Comparison of ENCODE assay signal across 8 cellular contexts in genomic region chr2:218229851-218230250, GRCh38. TPM values are rescaled to one million over a fixed set of nuclear protein-coding genes. Genes with fewer than 3 reads are reported as not detected.
A peak's percentile ranks its signal among the peaks of the same experiment; 100 is the strongest.
DNase-seq lines count a peak whose midpoint lies in the region; ATAC-seq and TF ChIP-seq lines count a peak whose summit lies in the region.

No MANE protein-coding gene starts in this region.

- no peak for TF ChIP-seq POLR2A in gastrocnemius medialis (IDR thresholded peaks at IDR 0.05)

- intact Hi-C loops in PC-9 (cut with micrococcal nuclease; ENCODE audit: unreplicated experiment): loop anchor here (2.0 kb wide), 1 partner anchor 69 kb away; no protein-coding TSS in a partner anchor
- intact Hi-C loops in dendritic cell treated with granulocyte-macrophage colony-stimulating factor and Interleukin-4, amounts not matched to agents 40 ng/mL and 50 ng/mL, for 4 days (cut with micrococcal nuclease): loop anchor here (1.0 kb wide), 1 partner anchor 12 kb away; no protein-coding TSS in a partner anchor
- intact Hi-C loops in gastrocnemius medialis (cut with DNase I; ENCODE audit: low total_unique reads): no loop called here

- H3K4me1 ChIP-seq in PC-9 (replicated peaks; ENCODE audit: insufficient read depth): peaks cover 32% of the 10 kb centered on the region
- H3K4me1 ChIP-seq in gastrocnemius medialis: peaks cover 15 to 21% of the 10 kb centered on the region in 2 donors

- no peaks in the 10 kb centered on the region for H3K9me2 ChIP-seq in PC-9 (ENCODE audit: insufficient read depth)

- CTCF ChIA-PET in PC-9 (lab: Charles Lee): interaction anchor here (0.6 to 1.0 kb wide), 2 partner anchors 27 to 42 kb away, joined by 4 to 5 read pairs; no protein-coding TSS in a partner anchor

- in situ Hi-C loops in gastrocnemius medialis (cut with MboI; ENCODE audit: low sequenced_read_pairs in 4 of 4): no loop called here

- H4K20me1 ChIP-seq in PC-9 (ENCODE audit: insufficient read depth): no peaks in the 10 kb centered on the region

- BruUV-seq in PC-9 (replicated peaks; lab: Mats Ljungman, UMichigan): TSS peak; percentile 12

- H3K27ac ChIP-seq in PC-9 (peak overlapping the region; percentile 81), gastrocnemius medialis (peak overlapping the region in 3 of 4 donors; percentile 39 to 48 (median 46)), WERI-Rb-1 (no peak overlapping the region)

- peak overlapping the region; percentile 51 for H3K4me2 ChIP-seq in PC-9

- peaks cover 67% of the 10 kb centered on the region for H3K4me1 Mint-ChIP-seq in dendritic cell treated with granulocyte-macrophage colony-stimulating factor and Interleukin-4, amounts not matched to agents 40 ng/mL and 50 ng/mL, for 4 days (ENCODE audit: low read depth)

- H3K4me3 Mint-ChIP-seq in dendritic cell treated with granulocyte-macrophage colony-stimulating factor and Interleukin-4, amounts not matched to agents 40 ng/mL and 50 ng/mL, for 4 days: no peak overlapping the region

- peak overlapping the region; percentile 48 for H3K27ac Mint-ChIP-seq in dendritic cell treated with granulocyte-macrophage colony-stimulating factor and Interleukin-4, amounts not matched to agents 40 ng/mL and 50 ng/mL, for 4 days

- ATAC-seq in gastrocnemius medialis (no peak), GM21737 (IDR thresholded peaks at IDR 0.05; ENCODE audit: unreplicated experiment) (no peak), HG03095 (IDR thresholded peaks at IDR 0.05; ENCODE audit: unreplicated experiment) (no peak), GM18867 (IDR thresholded peaks at IDR 0.05; ENCODE audit: unreplicated experiment) (no peak)

- no peaks in the 10 kb centered on the region for H3K27me3 Mint-ChIP-seq in dendritic cell treated with granulocyte-macrophage colony-stimulating factor and Interleukin-4, amounts not matched to agents 40 ng/mL and 50 ng/mL, for 4 days

- H3K4me3 ChIP-seq in PC-9: no peak overlapping the region; the same call in 1 of the 2 replicates
- H3K4me3 ChIP-seq in gastrocnemius medialis: no peak overlapping the region
- H3K4me3 ChIP-seq in WERI-Rb-1 (ENCODE audit: low read depth, low read length): no peak overlapping the region

- DNase-seq in EL (peak; percentile 70), PC-9 (peak in 1 of 2 experiments; percentile 58), gastrocnemius medialis (no peak), WERI-Rb-1 (no peak)

- H3K9me3 Mint-ChIP-seq in dendritic cell treated with granulocyte-macrophage colony-stimulating factor and Interleukin-4, amounts not matched to agents 40 ng/mL and 50 ng/mL, for 4 days: no peaks in the 10 kb centered on the region

- H3K36me3 ChIP-seq in PC-9 (ENCODE audit: low read depth): peaks cover 68% of the 10 kb centered on the region
- peaks cover 2 to 72% of the 10 kb centered on the region in 2 donors for H3K36me3 ChIP-seq in gastrocnemius medialis
- H3K36me3 ChIP-seq in WERI-Rb-1: peaks cover 74% of the 10 kb centered on the region

- H3K36me3 Mint-ChIP-seq in dendritic cell treated with granulocyte-macrophage colony-stimulating factor and Interleukin-4, amounts not matched to agents 40 ng/mL and 50 ng/mL, for 4 days (ENCODE audit: low read depth): peaks cover 95% of the 10 kb centered on the region

- H3K79me2 ChIP-seq in PC-9 (ENCODE audit: low read depth): peaks cover 16% of the 10 kb centered on the region

- peaks cover 42% of the 10 kb centered on the region for H3F3A ChIP-seq in PC-9 (ENCODE audit: insufficient read depth, low read depth)

- POLR2A ChIA-PET in PC-9 (lab: Charles Lee; ENCODE audit: unreplicated experiment): interaction anchor here (0.6 to 0.7 kb wide), 2 partner anchors 53 to 362 kb away, joined by 3 to 10 read pairs; no protein-coding TSS in a partner anchor

- TF ChIP-seq CTCF in PC-9 (conservative IDR thresholded peaks at IDR 0.05) (no peak), gastrocnemius medialis (IDR thresholded peaks at IDR 0.05 in 4 of 5, conservative IDR thresholded peaks at IDR 0.05 in 1 of 5) (no peak), WERI-Rb-1 (IDR thresholded peaks at IDR 0.05; ENCODE audit: low read depth, low read length) (no peak)

- H3K9me3 ChIP-seq in PC-9 (ENCODE audit: insufficient read depth, low read depth) (no peaks in the 10 kb centered on the region), gastrocnemius medialis (no peaks in the 10 kb centered on the region), WERI-Rb-1 (ENCODE audit: severe bottlenecking) (no peaks in the 10 kb centered on the region)

- H3K27me3 ChIP-seq in PC-9 (ENCODE audit: insufficient read depth, low read depth) (no peaks in the 10 kb centered on the region), gastrocnemius medialis (no peaks in the 10 kb centered on the region), WERI-Rb-1 (ENCODE audit: insufficient read depth, low read depth, severe bottlenecking) (no peaks in the 10 kb centered on the region)

- no peak overlapping the region for H2AFZ ChIP-seq in PC-9

RNA-seq across cellular contexts. Expression of gene ARPC2, which starts 12.9 kb away (rescaled TPM):
- 228 and 273 TPM in 2 replicates for total RNA-seq in PC-9 (2021)
- total RNA-seq in gastrocnemius medialis: 100 to 1,000 TPM; 181 to 231 (median 193) TPM

RNA-seq across cellular contexts. Expression of gene GPBAR1, which starts 31.0 kb away (rescaled TPM):
- total RNA-seq in PC-9 (2021) (0.20 and 0.22 TPM in 2 replicates), gastrocnemius medialis (under 1 TPM in 1 of 4 donors, not detected in 3; 0.93 TPM)

RNA-seq across cellular contexts. Expression of gene AAMP, which starts 40.1 kb away (rescaled TPM):
- total RNA-seq in PC-9 (2021) (126 and 165 TPM in 2 replicates), gastrocnemius medialis (100 to 1,000 TPM in 1 of 4 donors, 10 to 100 TPM in 3; 87.1 to 134 (median 96.0) TPM)

RNA-seq across cellular contexts. Expression of gene PNKD, which starts 40.5 kb away (rescaled TPM):
- total RNA-seq in PC-9 (2021) (94.7 and 102 TPM in 2 replicates), gastrocnemius medialis (10 to 100 TPM; 20.1 to 35.8 (median 31.9) TPM)
